1 cellular context compared by ENCODE assay signal in genomic region chr5:56808211-56808610, GRCh38.
TF ChIP-seq lines count a peak whose summit lies in the region.

No MANE protein-coding gene starts in this region.

TF ChIP-seq in K562, 482 proteins besides CTCF, POLR2A, EP300 and RAD21 (continued from another document):
- TF ChIP-seq ZFPM2 (CRISPR knock-in tag; IDR thresholded peaks at IDR 0.05): no peak
- TF ChIP-seq NR2C2 (CRISPR knock-in tag; IDR thresholded peaks at IDR 0.05): no peak
- TF ChIP-seq NR2C2 (tag; IDR thresholded peaks at IDR 0.05): no peak
- no peak for TF ChIP-seq ELF1 (tag; IDR thresholded peaks at IDR 0.05)
- no peak for TF ChIP-seq CREB3L1 (IDR thresholded peaks at IDR 0.05; ENCODE audit: borderline replicate concordance, low read depth)
- no peak for TF ChIP-seq ZNF668 (CRISPR knock-in tag; IDR thresholded peaks at IDR 0.05)
- no peak for TF ChIP-seq E2F3 (CRISPR knock-in tag; IDR thresholded peaks at IDR 0.05)
- no peak for TF ChIP-seq TBP (optimal IDR thresholded peaks at IDR 0.05; ENCODE audit: low read depth, low read length)
- no peak for TF ChIP-seq CSDE1 (IDR thresholded peaks at IDR 0.05)
- TF ChIP-seq LCOR (CRISPR knock-in tag; IDR thresholded peaks at IDR 0.05): no peak
- TF ChIP-seq MCM2 (IDR thresholded peaks at IDR 0.05; ENCODE audit: low read depth): no peak
- TF ChIP-seq FOXA3 (CRISPR knock-in tag; conservative IDR thresholded peaks at IDR 0.05 in 1 of 2, IDR thresholded peaks at IDR 0.05 in 1 of 2): no peak
- TF ChIP-seq DMBX1 (CRISPR knock-in tag; IDR thresholded peaks at IDR 0.05; ENCODE audit: borderline replicate concordance): no peak
- no peak for TF ChIP-seq ZNF57 (CRISPR knock-in tag; IDR thresholded peaks at IDR 0.05)
TF ChIP-seq in K562: peak in this region for 0.
